ENCODE assay signal across 7 cellular contexts in genomic region chr17:5239769-5240168, GRCh38. TPM values are rescaled to one million over a fixed set of nuclear protein-coding genes. Genes with fewer than 3 reads are reported as not detected.
"Had no signal": no experiment of that assay in that cellular context is flagged by ENCODE, and none has a peak within 500 bp of the region (broad histone marks: within the 10 kb centered on the region; RNA-seq: fewer than 3 reads in every experiment).

No MANE protein-coding gene starts in this region.

RNA-seq across cellular contexts. Expression of gene SCIMP, which starts 5.1 kb away (rescaled TPM):
- total RNA-seq: LHCN-M2, MCF 10A, NCI-H460, PC-9, RPMI7951, SJCRH30, SK-MEL-5 had no signal
